ENCODE assay signal across 9 cellular contexts in the genomic region with DNA sequence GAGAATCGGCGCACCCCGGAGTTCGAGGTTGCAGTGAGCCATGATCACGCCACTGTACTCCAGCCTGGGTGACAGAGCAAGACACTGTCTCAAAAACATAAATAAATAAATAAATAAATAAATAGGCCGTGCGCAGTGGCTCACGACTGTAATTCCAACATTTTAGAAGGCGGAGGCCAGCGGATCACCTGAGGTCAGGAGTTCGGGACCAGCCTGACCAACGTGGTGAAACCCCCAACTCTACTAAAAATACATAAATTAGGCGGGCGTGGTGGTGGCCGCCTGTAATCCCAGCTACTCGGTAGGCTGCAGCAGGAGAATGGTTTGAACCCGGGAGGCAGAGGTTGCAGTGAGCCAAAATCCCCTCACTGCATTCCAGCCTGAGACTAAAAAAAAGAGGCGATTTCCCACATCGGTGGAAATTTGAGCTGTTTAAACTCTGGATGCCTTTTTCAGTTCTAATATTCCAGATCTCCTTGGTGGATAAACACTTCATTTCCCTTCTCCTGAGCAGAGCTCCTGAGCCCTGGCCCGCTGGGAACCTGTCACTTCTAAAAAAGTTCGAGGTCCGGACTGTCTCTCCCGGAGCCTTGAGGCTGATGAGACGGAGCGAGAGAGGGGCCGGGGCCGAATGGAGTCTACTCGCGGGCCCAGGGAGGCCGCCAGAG. TPM values are rescaled to one million over a fixed set of nuclear protein-coding genes. Genes with fewer than 3 reads are reported as not detected.
DNase-seq lines count a peak whose midpoint lies in the region; ATAC-seq, FAIRE-seq and TF ChIP-seq lines count a peak whose summit lies in the region.
"Had no signal": no experiment of that assay in that cellular context is flagged by ENCODE, and none has a peak within 500 bp of the region (broad histone marks: within the 10 kb centered on the region; RNA-seq: fewer than 3 reads in every experiment).

No MANE protein-coding gene starts in this region.

- H3K4me1 ChIP-seq in Loucy (ENCODE audit: insufficient read depth, low read length, poor library complexity, severe bottlenecking) (peaks cover 17% of the 10 kb centered on the region), neuronal stem cell (ENCODE audit: control insufficient read depth in 2 of 2, insufficient read depth in 1 of 2, low read depth in 1 of 2, low read length in 2 of 2) (peaks cover 7 to 11% of the 10 kb centered on the region in 2 donors)
- peaks cover 26% of the 10 kb centered on the region for H3K4me1 ChIP-seq in effector memory CD4-positive, alpha-beta T cell (ENCODE audit: control insufficient read depth, insufficient read depth, low read length, poor library complexity, severe bottlenecking)

- peaks cover 3% of the 10 kb centered on the region; the same call in 1 of the 2 replicates for H3K36me3 ChIP-seq in Loucy (ENCODE audit: insufficient read depth, low read length)
- H3K36me3 ChIP-seq in effector memory CD4-positive, alpha-beta T cell (ENCODE audit: control insufficient read depth, insufficient read depth, low read length), result peaks cover 19% of the 10 kb centered on the region
- peaks cover 0 to 16% of the 10 kb centered on the region in 2 donors for H3K36me3 ChIP-seq in neuronal stem cell (replicated peaks in 1 of 2; ENCODE audit: control insufficient read depth in 2 of 2, insufficient read depth in 2 of 2, low read length in 2 of 2)

- H2BK5ac ChIP-seq in neuronal stem cell (ENCODE audit: low read length), result no peak overlapping the region

- H3K23ac ChIP-seq in neuronal stem cell (ENCODE audit: low read depth, low read length, poor library complexity), result no peak overlapping the region

- no peaks in the 10 kb centered on the region for H3K9me2 ChIP-seq in Loucy (replicated peaks; ENCODE audit: low read depth, low read length)

- H4K8ac ChIP-seq in neuronal stem cell (ENCODE audit: low read depth, low read length), result no peak overlapping the region

- no peak overlapping the region for H3K18ac ChIP-seq in neuronal stem cell (ENCODE audit: low read length)

- H3K14ac ChIP-seq in neuronal stem cell (ENCODE audit: low read length), result no peak overlapping the region

- H3F3A ChIP-seq in Loucy (ENCODE audit: low read depth), result no peaks in the 10 kb centered on the region

- peaks cover 13% of the 10 kb centered on the region; the same call in 1 of the 2 replicates for H3K79me2 ChIP-seq in Loucy (ENCODE audit: insufficient read depth, low read length)

- peak overlapping the region; percentile 77 for H3K4me3 ChIP-seq in Loucy (ENCODE audit: low read length, poor library complexity, severe bottlenecking)
- H3K4me3 ChIP-seq in effector memory CD4-positive, alpha-beta T cell (ENCODE audit: insufficient read depth, low read depth, low read length, poor library complexity, severe bottlenecking), result peak overlapping the region; percentile 84
- H3K4me3 ChIP-seq in neuronal stem cell (ENCODE audit: low read length in 2 of 2), result peak overlapping the region in 1 of 2 donors; percentile 54

- H2BK120ac ChIP-seq in neuronal stem cell (ENCODE audit: low read depth, low read length), result no peak overlapping the region

- no peaks in the 10 kb centered on the region for H3K79me1 ChIP-seq in neuronal stem cell (ENCODE audit: low read depth, low read length)

- no peak overlapping the region for H3K4ac ChIP-seq in neuronal stem cell (ENCODE audit: low read length)

- FAIRE-seq in D721Med (lab: Jason Lieb, UNC), result no peak

- DNase-seq in D721Med (ENCODE audit: insufficient read length, low spot score), result peak; percentile 60
- no peak for DNase-seq in effector memory CD4-positive, alpha-beta T cell
- DNase-seq in neuronal stem cell (ENCODE audit: low spot score), result no peak
- DNase-seq in UCSD-AML1 (lab: John Stamatoyannopoulos, UW; ENCODE audit: unreplicated experiment), result no peak
- no peak for DNase-seq in HT-29 (ENCODE audit: low spot score)
- DNase-seq in stimulated activated CD4-positive, alpha-beta T cell treated with anti-CD3 and anti-CD28 coated beads, Interleukin-2, amount 100 ng/mL, for 48 hours, result no peak
- DNase-seq: NCI-H187 treated with DMSO at 0.1 percent for 48 hours had no signal

- peak overlapping the region; percentile 79 for H3K9ac ChIP-seq in Loucy (ENCODE audit: low read depth, low read length, poor library complexity, severe bottlenecking)
- no peak overlapping the region for H3K9ac ChIP-seq in neuronal stem cell (ENCODE audit: low read depth, low read length, poor library complexity)

- WGBS in neuronal stem cell (ENCODE audit: extremely low coverage in 2 of 2, insufficient read length in 2 of 2, insufficient replicate concordance in 1 of 2), 2 donors, result no CpG with 5 or more reads among the region's 30 CpGs

- no peak overlapping the region for H2BK12ac ChIP-seq in neuronal stem cell (ENCODE audit: low read length)

- H3K27ac ChIP-seq in effector memory CD4-positive, alpha-beta T cell (ENCODE audit: insufficient read depth, low read length, poor library complexity, severe bottlenecking), result peak overlapping the region; percentile 100
- no peak overlapping the region for H3K27ac ChIP-seq in neuronal stem cell (replicated peaks; ENCODE audit: low read length)

- H3K27me3 ChIP-seq in Loucy (ENCODE audit: insufficient read depth, low read length, poor library complexity, severe bottlenecking) (no peaks in the 10 kb centered on the region), neuronal stem cell (ENCODE audit: control insufficient read depth in 3 of 3, insufficient read depth in 3 of 3, low read depth in 1 of 3, low read length in 3 of 3) (peaks cover 0 to 31% (median 18%) of the 10 kb centered on the region in 3 experiments)
- H3K27me3 ChIP-seq in effector memory CD4-positive, alpha-beta T cell (replicated peaks; ENCODE audit: control insufficient read depth, insufficient read depth, low read length, poor library complexity, severe bottlenecking), result no peaks in the 10 kb centered on the region

- no peak overlapping the region for H2BK15ac ChIP-seq in neuronal stem cell (ENCODE audit: low read length)

- ATAC-seq in GM18511 (IDR thresholded peaks at IDR 0.05; ENCODE audit: unreplicated experiment), result no peak

- H4K20me1 ChIP-seq in Loucy (ENCODE audit: insufficient read depth, low read length, poor library complexity, severe bottlenecking), result no peaks in the 10 kb centered on the region

- H3K4me2 ChIP-seq in Loucy (ENCODE audit: low read depth, low read length, poor library complexity, severe bottlenecking) (peak overlapping the region; percentile 88), neuronal stem cell (ENCODE audit: insufficient read depth, low read length, poor library complexity, severe bottlenecking) (peak overlapping the region; percentile 94)

- H3K9me3 ChIP-seq in Loucy (ENCODE audit: insufficient read depth, low read depth, low read length) (no peaks in the 10 kb centered on the region), neuronal stem cell (replicated peaks in 1 of 2; ENCODE audit: control insufficient read depth in 2 of 2, insufficient read depth in 1 of 2, low read depth in 1 of 2, low read length in 2 of 2) (no peaks in the 10 kb centered on the region)
- no peaks in the 10 kb centered on the region for H3K9me3 ChIP-seq in effector memory CD4-positive, alpha-beta T cell (ENCODE audit: control insufficient read depth, low read length)

- H2AFZ ChIP-seq in Loucy (ENCODE audit: low read length) (peak overlapping the region; percentile 76; the same call in 1 of the 2 replicates), neuronal stem cell (ENCODE audit: low read length) (peak overlapping the region; percentile 96)

- H2AK5ac ChIP-seq in neuronal stem cell (ENCODE audit: low read depth, low read length), result no peak overlapping the region

- TF ChIP-seq CTCF in D721Med (IDR thresholded peaks at IDR 0.05; ENCODE audit: insufficient read depth, missing control alignments), result peak; percentile 70
- TF ChIP-seq CTCF in Loucy (conservative IDR thresholded peaks at IDR 0.05; ENCODE audit: low read length), result peak; percentile 82

- no peak overlapping the region for H4K91ac ChIP-seq in neuronal stem cell (ENCODE audit: low read depth, low read length, poor library complexity)

RNA-seq across cellular contexts. Expression of gene NFKB2, which starts 2.0 kb away (rescaled TPM):
- 7.6 TPM for polyA plus RNA-seq in neuronal stem cell (2013, experiment 1 of 2)
- polyA plus RNA-seq in neuronal stem cell (2013, experiment 2 of 2), result 8.2 TPM
- total RNA-seq in HT-29 (2014; rRNA removed; shearing (Covaris generic)), result 27.5 and 38.4 TPM in 2 replicates

RNA-seq across cellular contexts. Expression of gene PSD, which starts 25.0 kb away (rescaled TPM):
- polyA plus RNA-seq in neuronal stem cell (2013, experiment 1 of 2), result 2.4 TPM
- polyA plus RNA-seq in neuronal stem cell (2013, experiment 2 of 2), result 1.9 TPM
- total RNA-seq in HT-29 (2014; rRNA removed; shearing (Covaris generic)), result 0.18 and 0.47 TPM in 2 replicates

RNA-seq across cellular contexts. Expression of gene FBXL15, which starts 27.1 kb away (rescaled TPM):
- polyA plus RNA-seq in neuronal stem cell (2013, experiment 1 of 2), result 4.7 TPM
- 4.8 TPM for polyA plus RNA-seq in neuronal stem cell (2013, experiment 2 of 2)
- total RNA-seq in HT-29 (2014; rRNA removed; shearing (Covaris generic)), result 25.5 and 49.5 TPM in 2 replicates

RNA-seq across cellular contexts. Expression of gene CUEDC2, which starts 38.8 kb away (rescaled TPM):
- polyA plus RNA-seq in neuronal stem cell (2013, experiment 1 of 2), result 114 TPM
- polyA plus RNA-seq in neuronal stem cell (2013, experiment 2 of 2), result 113 TPM
- 37.0 and 38.6 TPM in 2 replicates for total RNA-seq in HT-29 (2014; rRNA removed; shearing (Covaris generic))

RNA-seq across cellular contexts. Expression of gene C10orf95, which starts 57.8 kb away (rescaled TPM):
- polyA plus RNA-seq in neuronal stem cell (2013, experiment 1 of 2), result 0.10 TPM
- polyA plus RNA-seq in neuronal stem cell (2013, experiment 2 of 2), result 0.18 TPM
- total RNA-seq in HT-29 (2014; rRNA removed; shearing (Covaris generic)), result 4.5 and 11.7 TPM in 2 replicates
